ENCODE assay signal across 14 cellular contexts in genomic region chr1:48245106-48245505, GRCh38. TPM values are rescaled to one million over a fixed set of nuclear protein-coding genes. Genes with fewer than 3 reads are reported as not detected.
DNase-seq lines count a peak whose midpoint lies in the region; ATAC-seq and TF ChIP-seq lines count a peak whose summit lies in the region.
"Had no signal": no experiment of that assay in that cellular context is flagged by ENCODE, and none has a peak within 500 bp of the region (broad histone marks: within the 10 kb centered on the region; RNA-seq: fewer than 3 reads in every experiment).

No MANE protein-coding gene starts in this region.

- no peaks in the 10 kb centered on the region for H3K36me3 Mint-ChIP-seq in glutamatergic neuron (ENCODE audit: unreplicated experiment)

- peaks cover 3 to 5% of the 10 kb centered on the region in 2 donors for H3K4me1 ChIP-seq in mucosa of rectum (ENCODE audit: control insufficient read depth in 2 of 2, insufficient read depth in 2 of 2, low read length in 2 of 2)

- H3K4me3 ChIP-seq in NB4 (ENCODE audit: low read depth, low read length) (no peak overlapping the region), mucosa of rectum (ENCODE audit: low read length in 2 of 2) (no peak overlapping the region)
- H3K4me3 ChIP-seq: GM23248, tibial nerve had no signal

- no peak overlapping the region for H3K27ac Mint-ChIP-seq in glutamatergic neuron (ENCODE audit: unreplicated experiment)
- H3K27ac Mint-ChIP-seq: activated CD4-positive, alpha-beta T cell treated with anti-CD3 and anti-CD28 coated beads, Interleukin-2, amount 10 ng/mL, durations not matched to agents 24 days and 14 days; activated T-helper 2 cell treated with anti-CD3 and anti-CD28 coated beads, Interferon-gamma antibody, Interleukin-2, Interleukin-4, amounts not matched to agents 10 μg/mL and 5 μg/mL and 100 μg/mL, durations not matched to agents 14 hours and 24 hours and 36 hours had no signal

- no peaks in the 10 kb centered on the region for H3K4me1 Mint-ChIP-seq in glutamatergic neuron (ENCODE audit: low read depth, unreplicated experiment)
- H3K4me1 Mint-ChIP-seq: activated CD4-positive, alpha-beta T cell treated with anti-CD3 and anti-CD28 coated beads, Interleukin-2, amount 10 ng/mL, durations not matched to agents 24 days and 14 days had no signal

- DNase-seq in AML-193 (lab: John Stamatoyannopoulos, UW) (peak; percentile 96 to 97), NB4 (ENCODE audit: low read depth) (peak; percentile 59), NCI-H524 treated with DMSO at 0.1 percent for 48 hours (lab: John Stamatoyannopoulos, UW) (no peak), glutamatergic neuron (no peak), NCI-H2107 treated with DMSO at 0.1 percent for 48 hours (lab: John Stamatoyannopoulos, UW; ENCODE audit: unreplicated experiment) (no peak)
- DNase-seq: activated CD4-positive, alpha-beta T cell treated with anti-CD3 and anti-CD28 coated beads, Interleukin-2, amount 10 ng/mL, durations not matched to agents 24 days and 14 days; GM23248; NCI-H1105 treated with DMSO at 0.1 percent for 48 hours; NCI-H82 had no signal

- H3K9me3 Mint-ChIP-seq in glutamatergic neuron (ENCODE audit: unreplicated experiment): peaks cover 2% of the 10 kb centered on the region
- H3K9me3 Mint-ChIP-seq: activated CD4-positive, alpha-beta T cell treated with anti-CD3 and anti-CD28 coated beads, Interleukin-2, amount 10 ng/mL, durations not matched to agents 24 days and 14 days; activated T-helper 2 cell treated with anti-CD3 and anti-CD28 coated beads, Interferon-gamma antibody, Interleukin-2, Interleukin-4, amounts not matched to agents 10 μg/mL and 5 μg/mL and 100 μg/mL, durations not matched to agents 14 hours and 24 hours and 36 hours had no signal

- no peak for TF ChIP-seq POLR2A in NB4 (IDR thresholded peaks at IDR 0.05; ENCODE audit: extremely low read depth, insufficient read length)

- peaks cover 2% of the 10 kb centered on the region for H3K27me3 Mint-ChIP-seq in glutamatergic neuron (ENCODE audit: unreplicated experiment)
- H3K27me3 Mint-ChIP-seq: activated CD4-positive, alpha-beta T cell treated with anti-CD3 and anti-CD28 coated beads, Interleukin-2, amount 10 ng/mL, durations not matched to agents 24 days and 14 days had no signal

- H3K36me3 ChIP-seq in mucosa of rectum (ENCODE audit: control insufficient read depth in 2 of 2, insufficient read depth in 2 of 2, low read length in 2 of 2): no peaks in the 10 kb centered on the region
- H3K36me3 ChIP-seq: tibial nerve had no signal

- ATAC-seq in esophagus mucosa (peak; percentile 26), GM18909 (IDR thresholded peaks at IDR 0.05; ENCODE audit: poor library complexity, unreplicated experiment) (no peak)

- H3K27ac ChIP-seq in mucosa of rectum (ENCODE audit: low read depth in 2 of 2, low read length in 2 of 2): peak overlapping the region; percentile 9 to 18
- H3K27ac ChIP-seq: GM23248, tibial nerve had no signal

- H3K27me3 ChIP-seq in mucosa of rectum (ENCODE audit: control insufficient read depth in 2 of 2, insufficient read depth in 2 of 2, low read length in 2 of 2): no peaks in the 10 kb centered on the region
- H3K27me3 ChIP-seq: tibial nerve had no signal

- no peak overlapping the region for H3K9ac ChIP-seq in mucosa of rectum (ENCODE audit: low read depth in 1 of 2, low read length in 2 of 2)
- H3K9ac ChIP-seq: GM23248 had no signal

- H3K9me3 ChIP-seq in mucosa of rectum (ENCODE audit: control insufficient read depth in 2 of 2, low read length in 2 of 2): no peaks in the 10 kb centered on the region
- H3K9me3 ChIP-seq: tibial nerve had no signal

- no peak overlapping the region for H3K4me3 Mint-ChIP-seq in glutamatergic neuron (ENCODE audit: unreplicated experiment)
- H3K4me3 Mint-ChIP-seq: activated CD4-positive, alpha-beta T cell treated with anti-CD3 and anti-CD28 coated beads, Interleukin-2, amount 10 ng/mL, durations not matched to agents 24 days and 14 days had no signal

- TF ChIP-seq CTCF in NB4 (IDR thresholded peaks at IDR 0.05; ENCODE audit: low read depth, low read length) (no peak), glutamatergic neuron (IDR thresholded peaks at IDR 0.05; ENCODE audit: partially characterized antibody, unreplicated experiment) (no peak)

RNA-seq across cellular contexts. Expression of gene SLC5A9, which starts 22.6 kb away (rescaled TPM):
- not detected for total RNA-seq in esophagus mucosa
- total RNA-seq in glutamatergic neuron (ENCODE audit: unreplicated experiment): not detected
- total RNA-seq: activated CD4-positive, alpha-beta T cell treated with anti-CD3 and anti-CD28 coated beads, Interleukin-2, amount 10 ng/mL, durations not matched to agents 24 days and 14 days; activated T-helper 2 cell treated with anti-CD3 and anti-CD28 coated beads, Interferon-gamma antibody, Interleukin-2, Interleukin-4, amounts not matched to agents 10 μg/mL and 5 μg/mL and 100 μg/mL, durations not matched to agents 14 hours and 24 hours and 36 hours; GM23248; tibial nerve had no signal

Comparison
In these comparisons a context has a peak if more than half of its experiments do, and no peak if none do; other contexts are left out.
1. DNase-seq: peak in AML-193 (2 of 2) and NB4 (single experiment); none in NCI-H524 treated with DMSO at 0.1 percent for 48 hours (single experiment), glutamatergic neuron (single experiment) and NCI-H2107 treated with DMSO at 0.1 percent for 48 hours (single experiment).